ENCODE assay signal across 8 cellular contexts in the genomic region with DNA sequence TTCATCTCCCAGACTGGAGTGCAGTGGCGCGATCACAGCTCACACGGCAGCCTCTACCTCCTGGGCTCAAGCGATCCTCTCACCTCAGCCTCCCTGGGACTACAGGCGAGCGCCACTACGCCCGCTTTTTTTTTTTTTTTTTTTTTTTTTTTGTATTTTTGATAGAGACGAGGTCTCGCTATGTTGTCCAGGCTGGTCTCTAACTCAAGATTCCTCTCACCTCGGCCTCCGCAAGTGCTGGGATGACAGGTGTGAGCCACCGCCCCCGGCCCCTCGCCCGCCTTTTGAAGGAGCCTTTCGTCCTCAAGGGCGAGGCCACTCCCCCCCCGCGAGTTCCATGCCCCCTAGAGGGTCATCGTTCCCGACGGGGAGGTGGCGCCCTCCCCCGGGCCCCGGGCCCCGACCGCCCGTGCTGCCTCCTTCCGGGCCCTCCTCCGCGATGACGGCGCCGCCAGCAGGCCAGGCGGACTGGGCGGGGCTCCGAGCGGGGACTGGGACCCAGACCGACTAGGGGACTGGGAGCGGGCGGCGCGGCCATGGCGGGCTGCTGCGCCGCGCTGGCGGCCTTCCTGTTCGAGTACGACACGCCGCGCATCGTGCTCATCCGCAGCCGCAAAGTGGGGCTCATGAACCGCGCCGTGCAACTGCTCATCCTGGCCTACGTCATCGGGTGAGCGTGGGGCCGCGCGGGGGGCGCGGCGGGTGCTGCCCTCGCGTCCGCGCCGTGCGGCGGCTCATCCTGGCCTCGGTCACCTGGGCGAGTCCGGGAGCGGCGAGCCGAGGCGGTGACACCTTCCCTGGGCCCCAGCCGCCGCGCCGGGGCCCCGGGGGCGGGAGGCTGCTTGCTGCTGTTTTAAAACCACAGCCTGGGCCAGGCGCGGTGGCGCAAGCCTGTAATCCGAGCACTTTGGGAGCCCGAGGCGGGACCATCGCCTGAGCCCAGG. TPM values are rescaled to one million over a fixed set of nuclear protein-coding genes. Genes with fewer than 3 reads are reported as not detected.
DNase-seq lines count a peak whose midpoint lies in the region; ATAC-seq and TF ChIP-seq lines count a peak whose summit lies in the region.

A gene with protein sequence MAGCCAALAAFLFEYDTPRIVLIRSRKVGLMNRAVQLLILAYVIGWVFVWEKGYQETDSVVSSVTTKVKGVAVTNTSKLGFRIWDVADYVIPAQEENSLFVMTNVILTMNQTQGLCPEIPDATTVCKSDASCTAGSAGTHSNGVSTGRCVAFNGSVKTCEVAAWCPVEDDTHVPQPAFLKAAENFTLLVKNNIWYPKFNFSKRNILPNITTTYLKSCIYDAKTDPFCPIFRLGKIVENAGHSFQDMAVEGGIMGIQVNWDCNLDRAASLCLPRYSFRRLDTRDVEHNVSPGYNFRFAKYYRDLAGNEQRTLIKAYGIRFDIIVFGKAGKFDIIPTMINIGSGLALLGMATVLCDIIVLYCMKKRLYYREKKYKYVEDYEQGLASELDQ (plus strand): TSS at position 501 of the 944 bp plus-strand sequence. CDS start 36 bp downstream, at position 537.

- peak; percentile 58 for TF ChIP-seq CTCF in RWPE2 (IDR thresholded peaks at IDR 0.05; ENCODE audit: poor library complexity, severe bottlenecking)
- peak; percentile 19 for TF ChIP-seq CTCF in fibroblast of villous mesenchyme (IDR thresholded peaks at IDR 0.05; ENCODE audit: insufficient read depth, low read depth, low read length)
- TF ChIP-seq CTCF in neural progenitor cell (IDR thresholded peaks at IDR 0.05) = peak; percentile 43

- H3F3A ChIP-seq in neural progenitor cell (ENCODE audit: low read depth) = peaks cover 15% of the 10 kb centered on the region

- H3K4me2 ChIP-seq in Karpas-422 (ENCODE audit: low read depth, low read length, poor library complexity, severe bottlenecking) = peak within 1 kb of the TSS; percentile 93
- peak within 1 kb of the TSS; percentile 84 for H3K4me2 ChIP-seq in neural progenitor cell

- H3K36me3 ChIP-seq in Karpas-422 (ENCODE audit: insufficient read depth, low read length) (no peaks in the 10 kb centered on the region), RWPE2 (ENCODE audit: low read depth) (no peaks in the 10 kb centered on the region), neural progenitor cell (no peaks in the 10 kb centered on the region), subcutaneous abdominal adipose tissue (ENCODE audit: control insufficient read depth in 5 of 5, insufficient read depth in 5 of 5, low read length in 5 of 5) (no peaks in the 10 kb centered on the region)

- H3K9ac ChIP-seq in Karpas-422 (ENCODE audit: low read length) (peak within 1 kb of the TSS; percentile 98), neural progenitor cell (peak within 1 kb of the TSS; percentile 27), subcutaneous abdominal adipose tissue (ENCODE audit: low read length in 5 of 5) (peak within 1 kb of the TSS; percentile 16 to 79 (median 77))

- H3K27ac ChIP-seq in Karpas-422 (ENCODE audit: low read length) (peak within 1 kb of the TSS; percentile 42; the same call in 1 of the 2 replicates), RWPE2 (ENCODE audit: poor library complexity, severe bottlenecking) (peak within 1 kb of the TSS; percentile 28), neural progenitor cell (no peak within 1 kb of the TSS), subcutaneous abdominal adipose tissue (ENCODE audit: low read depth, low read length) (peak within 1 kb of the TSS; percentile 72)

- H3K79me2 ChIP-seq in Karpas-422 (ENCODE audit: low read length) (peaks cover 15% of the 10 kb centered on the region), neural progenitor cell (ENCODE audit: low read depth) (no peaks in the 10 kb centered on the region)

- H2AFZ ChIP-seq in Karpas-422 (ENCODE audit: low read length) (peak within 1 kb of the TSS; percentile 97), neural progenitor cell (replicated peaks) (peak within 1 kb of the TSS; percentile 86)

- DNase-seq in EL = peak; percentile 81
- DNase-seq in Karpas-422 = peak; percentile 93
- no peak for DNase-seq in RWPE2 (ENCODE audit: low spot score)
- DNase-seq in activated effector memory CD4-positive, alpha-beta T cell treated with Interleukin-2 at 50 U/mL for 16 hours = peak; percentile 78
- DNase-seq in fibroblast of villous mesenchyme (ENCODE audit: low read depth) = peak; percentile 83
- DNase-seq in neural progenitor cell (ENCODE audit: low spot score) = peak; percentile 90

- H3K9me2 ChIP-seq in Karpas-422 (replicated peaks; ENCODE audit: insufficient read depth, low read length) = no peaks in the 10 kb centered on the region

- peak within 1 kb of the TSS; percentile 99 for H3K4me3 ChIP-seq in Karpas-422 (ENCODE audit: low read length)
- H3K4me3 ChIP-seq in RWPE2 (ENCODE audit: severe bottlenecking) = peak within 1 kb of the TSS; percentile 51
- H3K4me3 ChIP-seq in fibroblast of villous mesenchyme (ENCODE audit: low read depth, low read length) = peak within 1 kb of the TSS; percentile 67
- H3K4me3 ChIP-seq in neural progenitor cell = peak within 1 kb of the TSS; percentile 74
- H3K4me3 ChIP-seq in subcutaneous abdominal adipose tissue (ENCODE audit: low read depth in 1 of 5, low read length in 5 of 5) = peak within 1 kb of the TSS; percentile 74 to 86 (median 78)

- H3K27me3 Mint-ChIP-seq in neural progenitor cell (ENCODE audit: insufficient read depth, low read depth) = peaks cover 2% of the 10 kb centered on the region

- H3K4me1 ChIP-seq in Karpas-422 (ENCODE audit: low read length) = peaks cover 10% of the 10 kb centered on the region
- peaks cover 7% of the 10 kb centered on the region for H3K4me1 ChIP-seq in RWPE2 (ENCODE audit: insufficient read depth, poor library complexity, severe bottlenecking)
- no peaks in the 10 kb centered on the region for H3K4me1 ChIP-seq in neural progenitor cell
- peaks cover 2 to 31% (median 18%) of the 10 kb centered on the region in 5 donors for H3K4me1 ChIP-seq in subcutaneous abdominal adipose tissue (ENCODE audit: control insufficient read depth in 5 of 5, insufficient read depth in 5 of 5, low read length in 5 of 5)

- H3K4me3 Mint-ChIP-seq in neural progenitor cell = peak within 1 kb of the TSS; percentile 89

- H3K4me1 Mint-ChIP-seq in neural progenitor cell = peaks cover 6% of the 10 kb centered on the region

- H3K27me3 ChIP-seq in Karpas-422 (ENCODE audit: low read length) (no peaks in the 10 kb centered on the region), RWPE2 (ENCODE audit: insufficient read depth, poor library complexity, severe bottlenecking) (no peaks in the 10 kb centered on the region), neural progenitor cell (peaks cover 20% of the 10 kb centered on the region), subcutaneous abdominal adipose tissue (ENCODE audit: control insufficient read depth in 5 of 5, insufficient read depth in 4 of 5, low read length in 5 of 5) (no peaks in the 10 kb centered on the region)

- no peaks in the 10 kb centered on the region for H3K9me3 Mint-ChIP-seq in neural progenitor cell

- H4K20me1 ChIP-seq in Karpas-422 (ENCODE audit: insufficient read depth, low read depth, low read length) = no peaks in the 10 kb centered on the region
- H4K20me1 ChIP-seq in neural progenitor cell (ENCODE audit: low read depth) = no peaks in the 10 kb centered on the region

- H3K9me3 ChIP-seq in Karpas-422 (ENCODE audit: low read length) (no peaks in the 10 kb centered on the region), RWPE2 (ENCODE audit: severe bottlenecking) (no peaks in the 10 kb centered on the region), neural progenitor cell (ENCODE audit: low read depth) (no peaks in the 10 kb centered on the region), subcutaneous abdominal adipose tissue (ENCODE audit: control insufficient read depth in 5 of 5, low read length in 5 of 5) (no peaks in the 10 kb centered on the region)

- H3K27ac Mint-ChIP-seq in neural progenitor cell = peak within 1 kb of the TSS; percentile 3

- H3K36me3 Mint-ChIP-seq in neural progenitor cell = peaks cover 1% of the 10 kb centered on the region

- ATAC-seq in GM21786 (IDR thresholded peaks at IDR 0.05; ENCODE audit: unreplicated experiment) = peak; percentile 85
- ATAC-seq in RWPE2 (ENCODE audit: low read depth) = peak; percentile 66

RNA-seq across cellular contexts. Expression of the gene that starts here (rescaled TPM):
- 18.3 and 18.4 TPM in 2 replicates for total RNA-seq in Karpas-422 (2014; rRNA removed; shearing (Covaris generic); ENCODE audit: low replicate concordance)
- total RNA-seq in fibroblast of villous mesenchyme (13.5 and 15.1 TPM in 2 replicates), neural progenitor cell (ENCODE audit: low replicate concordance) (10.3 and 30.7 TPM in 2 replicates)

Comparison
In these comparisons a context has a peak if more than half of its experiments do, and no peak if none do; other contexts are left out.
1. H3K9ac ChIP-seq: peak in every context shown above with its lines; median percentile 98 in Karpas-422; 77 in subcutaneous abdominal adipose tissue; 27 in neural progenitor cell.